In the genomic region with DNA sequence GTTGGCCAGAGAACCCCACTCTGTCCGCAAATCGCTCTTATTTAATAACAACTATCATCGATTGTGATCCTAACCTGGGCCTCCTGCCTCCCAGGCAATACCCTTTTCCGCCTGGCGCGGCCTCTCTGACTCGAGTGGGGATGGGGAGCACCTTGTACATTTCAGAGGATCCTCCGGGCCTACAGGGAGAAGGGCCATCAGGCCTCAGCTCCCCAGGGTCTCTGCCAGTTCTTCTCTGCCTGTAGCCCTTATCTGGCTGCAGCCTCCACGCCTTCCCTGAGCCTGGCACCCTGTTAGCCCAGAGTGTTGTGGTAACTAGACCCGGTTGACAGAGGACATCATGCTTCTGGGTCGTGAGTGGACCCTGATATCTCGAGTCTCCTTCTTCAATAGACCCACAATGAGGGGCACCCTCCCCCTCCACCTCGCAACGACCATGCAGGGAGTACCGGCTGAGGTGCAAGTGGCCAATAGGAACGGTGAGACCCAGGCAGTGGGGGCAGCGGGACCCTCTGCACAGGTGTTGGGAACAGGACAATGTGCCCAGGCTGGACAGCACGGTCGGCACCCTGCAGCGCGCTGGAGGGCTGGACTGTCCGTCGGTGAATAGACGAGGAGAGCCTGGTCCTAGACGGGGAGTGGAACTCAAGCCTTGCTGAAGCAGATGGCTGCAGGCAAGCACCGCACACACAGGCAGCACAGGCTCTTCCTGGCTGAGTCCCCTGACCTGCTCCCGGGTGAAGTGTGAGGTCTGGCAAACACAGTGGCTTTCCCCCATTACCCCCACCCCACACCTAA, we compare ENCODE assay signal across 9 cellular contexts. TPM values are rescaled to one million over a fixed set of nuclear protein-coding genes. Genes with fewer than 3 reads are reported as not detected.
DNase-seq lines count a peak whose midpoint lies in the region; ATAC-seq, FAIRE-seq and TF ChIP-seq lines count a peak whose summit lies in the region.
"Had no signal": no experiment of that assay in that cellular context is flagged by ENCODE, and none has a peak within 500 bp of the region (broad histone marks: within the 10 kb centered on the region; RNA-seq: fewer than 3 reads in every experiment).

No MANE protein-coding gene starts in this region.

- POLR2A ChIA-PET in HepG2 (lab: Yijun Ruan, JAX), result interaction anchor here (1.9 kb wide), 1 partner anchor 10 kb away, joined by 13 read pairs; no protein-coding TSS in a partner anchor

- BruUV-seq in HepG2 (replicated peaks; lab: Mats Ljungman, UMichigan), result no TSS peak

- peaks cover 0 to 8% (median 0%) of the 10 kb centered on the region in 5 experiments for H3K9me3 Mint-ChIP-seq in brain

- H3K36me3 Mint-ChIP-seq in brain, result no peaks in the 10 kb centered on the region

- no peaks in the 10 kb centered on the region for H3K36me3 ChIP-seq in HepG2 (replicated peaks in 1 of 2; ENCODE audit: control insufficient read depth in 1 of 2, insufficient read depth in 2 of 2, low read length in 2 of 2)
- no peaks in the 10 kb centered on the region for H3K36me3 ChIP-seq in right lobe of liver
- no peaks in the 10 kb centered on the region for H3K36me3 ChIP-seq in mesenchymal stem cell (ENCODE audit: control insufficient read depth in 1 of 2, insufficient read depth in 2 of 2, low read depth in 1 of 2, low read length in 2 of 2)
- H3K36me3 ChIP-seq in urinary bladder (ENCODE audit: insufficient read depth), result no peaks in the 10 kb centered on the region
- no peaks in the 10 kb centered on the region for H3K36me3 ChIP-seq in Karpas-422 (ENCODE audit: insufficient read depth, low read length)

- no peak overlapping the region for H3K14ac ChIP-seq in mesenchymal stem cell (ENCODE audit: low read length in 2 of 2)

- no peak overlapping the region for H2BK5ac ChIP-seq in mesenchymal stem cell (ENCODE audit: low read depth, low read length, poor library complexity, severe bottlenecking)

- H3K18ac ChIP-seq in mesenchymal stem cell (ENCODE audit: low read depth in 1 of 2, low read length in 2 of 2), result no peak overlapping the region

- in situ Hi-C loops in HepG2 (cut with HindIII; ENCODE audit: extremely low pct_ligation_motif_present, low pct_unique_long_range_greater_than_20kb), result loop anchor here (5.0 kb wide), 2 partner anchors 39 to 74 kb away; no protein-coding TSS in a partner anchor

- CTCF ChIA-PET in HepG2 (lab: Yijun Ruan, JAX; ENCODE audit: low intra/inter-chr PET ratio, low total read pairs), result no interaction called here

- no peak overlapping the region for H3K4ac ChIP-seq in mesenchymal stem cell (ENCODE audit: low read depth in 1 of 2, low read length in 2 of 2)

- peak overlapping the region; percentile 25 for H4K91ac ChIP-seq in mesenchymal stem cell (ENCODE audit: low read length)

- peaks cover 70% of the 10 kb centered on the region for H3K27me3 Mint-ChIP-seq in brain

- no peaks in the 10 kb centered on the region for H3K9me2 ChIP-seq in Karpas-422 (replicated peaks; ENCODE audit: insufficient read depth, low read length)

- H2AFZ ChIP-seq in HepG2 (ENCODE audit: low read length) (no peak overlapping the region), mesenchymal stem cell (ENCODE audit: low read depth, low read length) (no peak overlapping the region), Karpas-422 (ENCODE audit: low read length) (no peak overlapping the region)

- H3K4me3 Mint-ChIP-seq in brain, result peak overlapping the region in 4 of 5 experiments; percentile 58 to 75 (median 60)

- H3K27ac Mint-ChIP-seq in brain, result peak overlapping the region in 1 of 5 experiments; percentile 85

- no peak overlapping the region for H3K23ac ChIP-seq in mesenchymal stem cell (ENCODE audit: low read length in 2 of 2)

- intact Hi-C loops in HepG2 (cut with micrococcal nuclease; ENCODE audit: unreplicated experiment) (no loop called here), right lobe of liver (cut with DNase I) (loop anchor here (10.0 kb wide), 2 partner anchors 66 to 76 kb away; partner anchors contain the start of gene SH3BGRL3 (in 1 of the 2))

- H3K9me3 ChIP-seq in HepG2 (ENCODE audit: low read length) (no peaks in the 10 kb centered on the region), right lobe of liver (no peaks in the 10 kb centered on the region), mesenchymal stem cell (ENCODE audit: control insufficient read depth, low read length) (no peaks in the 10 kb centered on the region), Karpas-422 (ENCODE audit: low read length) (no peaks in the 10 kb centered on the region)

- H3K4me2 ChIP-seq in HepG2 (ENCODE audit: low read depth, low read length) (no peak overlapping the region), mesenchymal stem cell (ENCODE audit: low read length, poor library complexity, severe bottlenecking) (no peak overlapping the region), Karpas-422 (ENCODE audit: low read depth, low read length, poor library complexity, severe bottlenecking) (no peak overlapping the region)

- no peaks in the 10 kb centered on the region for H3K79me1 ChIP-seq in mesenchymal stem cell (replicated peaks; ENCODE audit: low read length, poor library complexity, severe bottlenecking)

- peaks cover 85% of the 10 kb centered on the region for H3K4me1 ChIP-seq in HepG2 (ENCODE audit: insufficient read depth, low read length)
- H3K4me1 ChIP-seq in right lobe of liver, result peaks cover 0 to 10% (median 5%) of the 10 kb centered on the region in 4 donors
- H3K4me1 ChIP-seq in mesenchymal stem cell (ENCODE audit: control insufficient read depth, insufficient read depth, low read depth, low read length), result peaks cover 5% of the 10 kb centered on the region
- H3K4me1 ChIP-seq in urinary bladder (ENCODE audit: insufficient read depth), result no peaks in the 10 kb centered on the region
- peaks cover 5% of the 10 kb centered on the region for H3K4me1 ChIP-seq in Karpas-422 (ENCODE audit: low read length)

- TF ChIP-seq CTCF in HepG2 (CRISPR knock-in tag; IDR thresholded peaks at IDR 0.05) (no peak), right lobe of liver (IDR thresholded peaks at IDR 0.05) (no peak), brain (conservative IDR thresholded peaks at IDR 0.05) (no peak)

- no peak for FAIRE-seq in HepG2 (lab: Jason Lieb, UNC)

- TF ChIP-seq EP300 in HepG2 (IDR thresholded peaks at IDR 0.05; ENCODE audit: low read depth in 2 of 2, low read length in 2 of 2), result no peak
- TF ChIP-seq EP300 in HepG2 (CRISPR knock-in tag; IDR thresholded peaks at IDR 0.05; ENCODE audit: borderline replicate concordance), result no peak

- no peak overlapping the region for H2AK5ac ChIP-seq in mesenchymal stem cell (ENCODE audit: low read length, severe bottlenecking)

- no peak overlapping the region for H2BK15ac ChIP-seq in mesenchymal stem cell (ENCODE audit: low read depth, poor library complexity, severe bottlenecking)

- no peak for DNase-seq in HepG2 (ENCODE audit: low spot score)
- no peak for DNase-seq in right lobe of liver
- no peak for DNase-seq in mesenchymal stem cell
- DNase-seq in middle frontal gyrus (ENCODE audit: extremely low spot score, low spot score), result no peak
- DNase-seq in Karpas-422, result no peak
- DNase-seq: hypothalamus had no signal

- H3K79me2 ChIP-seq in HepG2 (ENCODE audit: insufficient read depth, low read length), result no peaks in the 10 kb centered on the region
- no peaks in the 10 kb centered on the region for H3K79me2 ChIP-seq in Karpas-422 (ENCODE audit: low read length)

- TF ChIP-seq POLR2A in HepG2 (IDR thresholded peaks at IDR 0.05; ENCODE audit: insufficient read depth in 1 of 2, low read depth in 2 of 2, low read length in 2 of 2) (no peak), right lobe of liver (IDR thresholded peaks at IDR 0.05) (no peak)

- peaks cover 10% of the 10 kb centered on the region for H3K4me1 Mint-ChIP-seq in brain

- TF ChIP-seq RAD21 in HepG2 (CRISPR knock-in tag; IDR thresholded peaks at IDR 0.05), result no peak

- 94% methylated on average over 22 of the region's 27 CpGs for WGBS in HepG2 (ENCODE audit: low lambda C conversion rate)
- 82% methylated on average over 15 of the region's 27 CpGs for whole genome bisulfite sequencing in right lobe of liver (ENCODE audit: insufficient coverage, low coverage, low lambda C conversion rate, missing lambda C conversion rate)
- 67% methylated on average over 27 of the region's 27 CpGs for WGBS in mesenchymal stem cell
- 55% methylated on average over 27 of the region's 27 CpGs for WGBS in urinary bladder

- no peak overlapping the region for H2BK12ac ChIP-seq in mesenchymal stem cell (ENCODE audit: low read length in 2 of 2)

- ATAC-seq in HepG2 (no peak), right lobe of liver (no peak), HG03520 (IDR thresholded peaks at IDR 0.05; ENCODE audit: unreplicated experiment) (no peak)

- H2BK120ac ChIP-seq in mesenchymal stem cell (ENCODE audit: low read depth, low read length), result no peak overlapping the region

- H4K20me1 ChIP-seq in HepG2 (ENCODE audit: insufficient read depth, low read length) (no peaks in the 10 kb centered on the region), Karpas-422 (ENCODE audit: insufficient read depth, low read depth, low read length) (no peaks in the 10 kb centered on the region)

- H4K8ac ChIP-seq in mesenchymal stem cell (ENCODE audit: low read length), result no peak overlapping the region

- no peak overlapping the region for H3K27ac ChIP-seq in HepG2 (ENCODE audit: extremely low read length, insufficient read depth, low read length)
- no peak overlapping the region for H3K27ac ChIP-seq in right lobe of liver
- H3K27ac ChIP-seq in mesenchymal stem cell (ENCODE audit: low read length, poor library complexity, severe bottlenecking), result no peak overlapping the region
- H3K27ac ChIP-seq in urinary bladder (ENCODE audit: low read depth), result no peak overlapping the region
- H3K27ac ChIP-seq in Karpas-422 (ENCODE audit: low read length), result no peak overlapping the region

- H3K4me3 ChIP-seq in HepG2 (replicated peaks in 1 of 3; ENCODE audit: insufficient read depth in 1 of 3, low read depth in 2 of 3, low read length in 3 of 3) (no peak overlapping the region), right lobe of liver (no peak overlapping the region), mesenchymal stem cell (ENCODE audit: insufficient read depth in 1 of 2, low read depth in 1 of 2, low read length in 2 of 2) (peak overlapping the region in 1 of 2 experiments; percentile 67), urinary bladder (ENCODE audit: low read depth, low read length) (peak overlapping the region; percentile 27), Karpas-422 (ENCODE audit: low read length) (no peak overlapping the region)

- H3K9ac ChIP-seq in HepG2 (ENCODE audit: insufficient read depth, low read depth, low read length) (no peak overlapping the region), mesenchymal stem cell (ENCODE audit: low read length) (no peak overlapping the region), Karpas-422 (ENCODE audit: low read length) (no peak overlapping the region)

- H3K27me3 ChIP-seq in HepG2 (ENCODE audit: control insufficient read depth in 1 of 2, insufficient read depth in 2 of 2, low read length in 2 of 2), result no peaks in the 10 kb centered on the region
- H3K27me3 ChIP-seq in right lobe of liver, result no peaks in the 10 kb centered on the region
- H3K27me3 ChIP-seq in mesenchymal stem cell (ENCODE audit: control insufficient read depth in 1 of 2, insufficient read depth in 1 of 2, low read length in 2 of 2), result peaks cover 75 to 87% of the 10 kb centered on the region in 2 experiments
- no peaks in the 10 kb centered on the region for H3K27me3 ChIP-seq in Karpas-422 (ENCODE audit: low read length)

RNA-seq across cellular contexts. Expression of gene CRYBG2, which starts 7.1 kb away (rescaled TPM):
- total RNA-seq in HepG2 (2016; rRNA removed; fragmentation: Illumina TruSeq; extraction: Trizol), result 0.39 and 1.3 TPM in 2 replicates
- total RNA-seq in HepG2 (2016; cell fraction: cytosol; rRNA removed; fragmentation: Illumina TruSeq; extraction: Trizol; ENCODE audit: low read depth), result 0.18 TPM in 1 of 2 replicates, not detected in the other
- total RNA-seq in HepG2 (2016; cell fraction: insoluble cytoplasmic fraction; rRNA removed; fragmentation: Illumina TruSeq; extraction: Trizol), result 0.86 and 1.1 TPM in 2 replicates
- total RNA-seq in HepG2 (2016; cell fraction: membrane; rRNA removed; fragmentation: Illumina TruSeq; extraction: Trizol), result 0.48 and 0.87 TPM in 2 replicates
- total RNA-seq in HepG2 (2016; cell fraction: nucleus; rRNA removed; fragmentation: Illumina TruSeq; extraction: Trizol), result 2.3 TPM in 2 replicates
- 2.9 and 4.7 TPM in 2 replicates for polyA plus RNA-seq in HepG2 (2011; rRNA removed)
- 2.0 and 2.5 TPM in 2 replicates for polyA plus RNA-seq in HepG2 (2011; cell fraction: cytosol; rRNA removed)
- polyA plus RNA-seq in HepG2 (2011; cell fraction: nucleus; rRNA removed), result 16.5 and 19.4 TPM in 2 replicates
- polyA plus RNA-seq in HepG2 (2012), result 2.7 and 3.8 TPM in 2 replicates
- 0.12 and 0.98 TPM in 2 replicates for polyA plus RNA-seq in HepG2 (2016; cell fraction: cytosol; fragmentation: Illumina TruSeq; extraction: Trizol; ENCODE audit: low read depth)
- 1.7 and 1.8 TPM in 2 replicates for polyA plus RNA-seq in HepG2 (2016; cell fraction: insoluble cytoplasmic fraction; fragmentation: Illumina TruSeq; extraction: Trizol; ENCODE audit: low read depth)
- polyA plus RNA-seq in HepG2 (2016; cell fraction: membrane; fragmentation: Illumina TruSeq; extraction: Trizol; ENCODE audit: low read depth), result 0.48 and 0.79 TPM in 2 replicates
- 3.4 and 8.9 TPM in 2 replicates for polyA plus RNA-seq in HepG2 (2016; cell fraction: nucleus; fragmentation: Illumina TruSeq; extraction: Trizol; ENCODE audit: insufficient read depth, low read depth)
- 3.5 and 7.2 TPM in 2 replicates for polyA minus RNA-seq in HepG2 (2011; rRNA and poly(A)+ RNA removed; ENCODE audit: low replicate concordance)
- 3.4 and 5.1 TPM in 2 replicates for polyA minus RNA-seq in HepG2 (2011; cell fraction: cytosol; rRNA and poly(A)+ RNA removed)
- 7.6 and 9.4 TPM in 2 replicates for polyA minus RNA-seq in HepG2 (2011; cell fraction: nucleus; rRNA and poly(A)+ RNA removed)
- total RNA-seq in right lobe of liver, result 1 to 10 TPM in 2 of 6 experiments, under 1 TPM in 1, not detected in 3; 0.81 to 1.9 (median 1.7) TPM
- 3.6 TPM for polyA plus RNA-seq in brain (ENCODE audit: insufficient read depth, low read depth, low replicate concordance)
- polyA plus RNA-seq in mesenchymal stem cell (2013, experiment 1 of 2), result not detected
- polyA plus RNA-seq in mesenchymal stem cell (2013, experiment 2 of 2), result 0.12 TPM
- total RNA-seq in urinary bladder, result 1.5 TPM
- polyA plus RNA-seq in urinary bladder, result 3.3 TPM
- 1.3 TPM in 1 of 2 replicates, not detected in the other for total RNA-seq in Karpas-422 (2014; rRNA removed; shearing (Covaris generic); ENCODE audit: low replicate concordance)

RNA-seq across cellular contexts. Expression of gene ZNF683, which starts 11.5 kb away (rescaled TPM):
- not detected in 2 replicates for total RNA-seq in HepG2 (2016; rRNA removed; fragmentation: Illumina TruSeq; extraction: Trizol)
- total RNA-seq in HepG2 (2016; cell fraction: cytosol; rRNA removed; fragmentation: Illumina TruSeq; extraction: Trizol; ENCODE audit: low read depth), result not detected in 2 replicates
- total RNA-seq in HepG2 (2016; cell fraction: insoluble cytoplasmic fraction; rRNA removed; fragmentation: Illumina TruSeq; extraction: Trizol), result not detected in 2 replicates
- total RNA-seq in HepG2 (2016; cell fraction: membrane; rRNA removed; fragmentation: Illumina TruSeq; extraction: Trizol), result not detected in 2 replicates
- not detected in 2 replicates for total RNA-seq in HepG2 (2016; cell fraction: nucleus; rRNA removed; fragmentation: Illumina TruSeq; extraction: Trizol)
- not detected in 2 replicates for polyA plus RNA-seq in HepG2 (2011; rRNA removed)
- not detected in 2 replicates for polyA plus RNA-seq in HepG2 (2011; cell fraction: cytosol; rRNA removed)
- not detected in 2 replicates for polyA plus RNA-seq in HepG2 (2011; cell fraction: nucleus; rRNA removed)
- not detected in 2 replicates for polyA plus RNA-seq in HepG2 (2012)
- not detected in 2 replicates for polyA plus RNA-seq in HepG2 (2016; cell fraction: cytosol; fragmentation: Illumina TruSeq; extraction: Trizol; ENCODE audit: low read depth)
- not detected in 2 replicates for polyA plus RNA-seq in HepG2 (2016; cell fraction: insoluble cytoplasmic fraction; fragmentation: Illumina TruSeq; extraction: Trizol; ENCODE audit: low read depth)
- not detected in 2 replicates for polyA plus RNA-seq in HepG2 (2016; cell fraction: membrane; fragmentation: Illumina TruSeq; extraction: Trizol; ENCODE audit: low read depth)
- not detected in 2 replicates for polyA plus RNA-seq in HepG2 (2016; cell fraction: nucleus; fragmentation: Illumina TruSeq; extraction: Trizol; ENCODE audit: insufficient read depth, low read depth)
- not detected in 2 replicates for polyA minus RNA-seq in HepG2 (2011; rRNA and poly(A)+ RNA removed; ENCODE audit: low replicate concordance)
- not detected in 2 replicates for polyA minus RNA-seq in HepG2 (2011; cell fraction: cytosol; rRNA and poly(A)+ RNA removed)
- not detected in 2 replicates for polyA minus RNA-seq in HepG2 (2011; cell fraction: nucleus; rRNA and poly(A)+ RNA removed)
- under 1 TPM in 1 of 6 experiments, not detected in 5; 0.19 TPM for total RNA-seq in right lobe of liver
- polyA plus RNA-seq in brain (ENCODE audit: insufficient read depth, low read depth, low replicate concordance), result not detected
- not detected for polyA plus RNA-seq in mesenchymal stem cell (2013, experiment 1 of 2)
- not detected for polyA plus RNA-seq in mesenchymal stem cell (2013, experiment 2 of 2)
- not detected for total RNA-seq in urinary bladder
- 0.19 TPM for polyA plus RNA-seq in urinary bladder
- not detected in 2 replicates for total RNA-seq in Karpas-422 (2014; rRNA removed; shearing (Covaris generic); ENCODE audit: low replicate concordance)

RNA-seq across cellular contexts. Expression of gene CD52, which starts 43.2 kb away (rescaled TPM):
- not detected in 2 replicates for total RNA-seq in HepG2 (2016; rRNA removed; fragmentation: Illumina TruSeq; extraction: Trizol)
- not detected in 2 replicates for total RNA-seq in HepG2 (2016; cell fraction: cytosol; rRNA removed; fragmentation: Illumina TruSeq; extraction: Trizol; ENCODE audit: low read depth)
- not detected in 2 replicates for total RNA-seq in HepG2 (2016; cell fraction: insoluble cytoplasmic fraction; rRNA removed; fragmentation: Illumina TruSeq; extraction: Trizol)
- not detected in 2 replicates for total RNA-seq in HepG2 (2016; cell fraction: membrane; rRNA removed; fragmentation: Illumina TruSeq; extraction: Trizol)
- not detected in 2 replicates for total RNA-seq in HepG2 (2016; cell fraction: nucleus; rRNA removed; fragmentation: Illumina TruSeq; extraction: Trizol)
- polyA plus RNA-seq in HepG2 (2011; rRNA removed), result 0.32 and 0.93 TPM in 2 replicates
- polyA plus RNA-seq in HepG2 (2011; cell fraction: cytosol; rRNA removed), result 0.81 TPM in 2 replicates
- not detected in 2 replicates for polyA plus RNA-seq in HepG2 (2011; cell fraction: nucleus; rRNA removed)
- polyA plus RNA-seq in HepG2 (2012), result not detected in 2 replicates
- not detected in 2 replicates for polyA plus RNA-seq in HepG2 (2016; cell fraction: cytosol; fragmentation: Illumina TruSeq; extraction: Trizol; ENCODE audit: low read depth)
- not detected in 2 replicates for polyA plus RNA-seq in HepG2 (2016; cell fraction: insoluble cytoplasmic fraction; fragmentation: Illumina TruSeq; extraction: Trizol; ENCODE audit: low read depth)
- not detected in 2 replicates for polyA plus RNA-seq in HepG2 (2016; cell fraction: membrane; fragmentation: Illumina TruSeq; extraction: Trizol; ENCODE audit: low read depth)
- not detected in 2 replicates for polyA plus RNA-seq in HepG2 (2016; cell fraction: nucleus; fragmentation: Illumina TruSeq; extraction: Trizol; ENCODE audit: insufficient read depth, low read depth)
- polyA minus RNA-seq in HepG2 (2011; rRNA and poly(A)+ RNA removed; ENCODE audit: low replicate concordance), result 0.44 and 1.2 TPM in 2 replicates
- polyA minus RNA-seq in HepG2 (2011; cell fraction: cytosol; rRNA and poly(A)+ RNA removed), result not detected in 2 replicates
- polyA minus RNA-seq in HepG2 (2011; cell fraction: nucleus; rRNA and poly(A)+ RNA removed), result not detected in 2 replicates
- 10 to 100 TPM in 2 of 6 experiments, 1 to 10 TPM in 4; 2.8 to 17.6 (median 8.5) TPM for total RNA-seq in right lobe of liver
- 3.6 TPM for polyA plus RNA-seq in brain (ENCODE audit: insufficient read depth, low read depth, low replicate concordance)
- 0.26 TPM for polyA plus RNA-seq in mesenchymal stem cell (2013, experiment 1 of 2)
- not detected for polyA plus RNA-seq in mesenchymal stem cell (2013, experiment 2 of 2)
- 3.3 TPM for total RNA-seq in urinary bladder
- polyA plus RNA-seq in urinary bladder, result 17.0 TPM
- 614 and 735 TPM in 2 replicates for total RNA-seq in Karpas-422 (2014; rRNA removed; shearing (Covaris generic); ENCODE audit: low replicate concordance)

RNA-seq across cellular contexts. Expression of gene LIN28A, which starts 49.6 kb away (rescaled TPM):
- total RNA-seq in HepG2 (2016; rRNA removed; fragmentation: Illumina TruSeq; extraction: Trizol), result 0.04 TPM in 1 of 2 replicates, not detected in the other
- not detected in 2 replicates for total RNA-seq in HepG2 (2016; cell fraction: cytosol; rRNA removed; fragmentation: Illumina TruSeq; extraction: Trizol; ENCODE audit: low read depth)
- total RNA-seq in HepG2 (2016; cell fraction: insoluble cytoplasmic fraction; rRNA removed; fragmentation: Illumina TruSeq; extraction: Trizol), result 0.02 TPM in 1 of 2 replicates, not detected in the other
- total RNA-seq in HepG2 (2016; cell fraction: membrane; rRNA removed; fragmentation: Illumina TruSeq; extraction: Trizol), result not detected in 2 replicates
- total RNA-seq in HepG2 (2016; cell fraction: nucleus; rRNA removed; fragmentation: Illumina TruSeq; extraction: Trizol), result not detected in 2 replicates
- polyA plus RNA-seq in HepG2 (2011; rRNA removed), result 0.01 TPM in 1 of 2 replicates, not detected in the other
- polyA plus RNA-seq in HepG2 (2011; cell fraction: cytosol; rRNA removed), result 0.01 TPM in 1 of 2 replicates, not detected in the other
- 0.05 and 0.07 TPM in 2 replicates for polyA plus RNA-seq in HepG2 (2011; cell fraction: nucleus; rRNA removed)
- polyA plus RNA-seq in HepG2 (2012), result 0.05 TPM in 1 of 2 replicates, not detected in the other
- not detected in 2 replicates for polyA plus RNA-seq in HepG2 (2016; cell fraction: cytosol; fragmentation: Illumina TruSeq; extraction: Trizol; ENCODE audit: low read depth)
- not detected in 2 replicates for polyA plus RNA-seq in HepG2 (2016; cell fraction: insoluble cytoplasmic fraction; fragmentation: Illumina TruSeq; extraction: Trizol; ENCODE audit: low read depth)
- polyA plus RNA-seq in HepG2 (2016; cell fraction: membrane; fragmentation: Illumina TruSeq; extraction: Trizol; ENCODE audit: low read depth), result not detected in 2 replicates
- not detected in 2 replicates for polyA plus RNA-seq in HepG2 (2016; cell fraction: nucleus; fragmentation: Illumina TruSeq; extraction: Trizol; ENCODE audit: insufficient read depth, low read depth)
- 0.04 TPM in 1 of 2 replicates, not detected in the other for polyA minus RNA-seq in HepG2 (2011; rRNA and poly(A)+ RNA removed; ENCODE audit: low replicate concordance)
- not detected in 2 replicates for polyA minus RNA-seq in HepG2 (2011; cell fraction: cytosol; rRNA and poly(A)+ RNA removed)
- not detected in 2 replicates for polyA minus RNA-seq in HepG2 (2011; cell fraction: nucleus; rRNA and poly(A)+ RNA removed)
- under 1 TPM in 1 of 6 experiments, not detected in 5; 0.09 TPM for total RNA-seq in right lobe of liver
- not detected for polyA plus RNA-seq in brain (ENCODE audit: insufficient read depth, low read depth, low replicate concordance)
- not detected for polyA plus RNA-seq in mesenchymal stem cell (2013, experiment 1 of 2)
- polyA plus RNA-seq in mesenchymal stem cell (2013, experiment 2 of 2), result not detected
- not detected for total RNA-seq in urinary bladder
- polyA plus RNA-seq in urinary bladder, result not detected
- total RNA-seq in Karpas-422 (2014; rRNA removed; shearing (Covaris generic); ENCODE audit: low replicate concordance), result 0.04 TPM in 1 of 2 replicates, not detected in the other

RNA-seq across cellular contexts. Expression of gene UBXN11, which starts 54.6 kb away (rescaled TPM):
- total RNA-seq in HepG2 (2016; rRNA removed; fragmentation: Illumina TruSeq; extraction: Trizol), result 3.2 and 9.3 TPM in 2 replicates
- total RNA-seq in HepG2 (2016; cell fraction: cytosol; rRNA removed; fragmentation: Illumina TruSeq; extraction: Trizol; ENCODE audit: low read depth), result 4.9 and 5.3 TPM in 2 replicates
- total RNA-seq in HepG2 (2016; cell fraction: insoluble cytoplasmic fraction; rRNA removed; fragmentation: Illumina TruSeq; extraction: Trizol), result 3.0 and 8.5 TPM in 2 replicates
- 4.4 and 5.7 TPM in 2 replicates for total RNA-seq in HepG2 (2016; cell fraction: membrane; rRNA removed; fragmentation: Illumina TruSeq; extraction: Trizol)
- 15.9 and 19.3 TPM in 2 replicates for total RNA-seq in HepG2 (2016; cell fraction: nucleus; rRNA removed; fragmentation: Illumina TruSeq; extraction: Trizol)
- 10.3 and 10.4 TPM in 2 replicates for polyA plus RNA-seq in HepG2 (2011; rRNA removed)
- polyA plus RNA-seq in HepG2 (2011; cell fraction: cytosol; rRNA removed), result 3.0 and 5.8 TPM in 2 replicates
- polyA plus RNA-seq in HepG2 (2011; cell fraction: nucleus; rRNA removed), result 81.6 and 111 TPM in 2 replicates
- polyA plus RNA-seq in HepG2 (2012), result 4.8 and 5.2 TPM in 2 replicates
- polyA plus RNA-seq in HepG2 (2016; cell fraction: cytosol; fragmentation: Illumina TruSeq; extraction: Trizol; ENCODE audit: low read depth), result 7.2 and 9.0 TPM in 2 replicates
- 6.4 and 8.0 TPM in 2 replicates for polyA plus RNA-seq in HepG2 (2016; cell fraction: insoluble cytoplasmic fraction; fragmentation: Illumina TruSeq; extraction: Trizol; ENCODE audit: low read depth)
- polyA plus RNA-seq in HepG2 (2016; cell fraction: membrane; fragmentation: Illumina TruSeq; extraction: Trizol; ENCODE audit: low read depth), result 8.8 and 9.0 TPM in 2 replicates
- 64.2 and 68.2 TPM in 2 replicates for polyA plus RNA-seq in HepG2 (2016; cell fraction: nucleus; fragmentation: Illumina TruSeq; extraction: Trizol; ENCODE audit: insufficient read depth, low read depth)
- 4.3 and 43.2 TPM in 2 replicates for polyA minus RNA-seq in HepG2 (2011; rRNA and poly(A)+ RNA removed; ENCODE audit: low replicate concordance)
- polyA minus RNA-seq in HepG2 (2011; cell fraction: cytosol; rRNA and poly(A)+ RNA removed), result 1.2 and 2.0 TPM in 2 replicates
- polyA minus RNA-seq in HepG2 (2011; cell fraction: nucleus; rRNA and poly(A)+ RNA removed), result 8.6 and 11.5 TPM in 2 replicates
- 10 to 100 TPM in 1 of 6 experiments, 1 to 10 TPM in 5; 4.3 to 11.3 (median 7.0) TPM for total RNA-seq in right lobe of liver
- 31.6 TPM for polyA plus RNA-seq in brain (ENCODE audit: insufficient read depth, low read depth, low replicate concordance)
- polyA plus RNA-seq in mesenchymal stem cell (2013, experiment 1 of 2), result 8.0 TPM
- polyA plus RNA-seq in mesenchymal stem cell (2013, experiment 2 of 2), result 8.1 TPM
- 3.5 TPM for total RNA-seq in urinary bladder
- polyA plus RNA-seq in urinary bladder, result 12.2 TPM
- total RNA-seq in Karpas-422 (2014; rRNA removed; shearing (Covaris generic); ENCODE audit: low replicate concordance), result 20.7 and 56.0 TPM in 2 replicates

Comparison
In these comparisons a context has a peak if more than half of its experiments do, and no peak if none do; other contexts are left out.
1. RNA of gene CD52, which starts 43.2 kb away (total RNA-seq): 614 to 735 TPM in Karpas-422; 2.8 to 17.6 TPM in right lobe of liver, 3.3 TPM in urinary bladder (single experiment) and not detected in HepG2; every median in the first group is over 10 times any median in the second.